1 cellular context compared by ENCODE assay signal in the genomic region with DNA sequence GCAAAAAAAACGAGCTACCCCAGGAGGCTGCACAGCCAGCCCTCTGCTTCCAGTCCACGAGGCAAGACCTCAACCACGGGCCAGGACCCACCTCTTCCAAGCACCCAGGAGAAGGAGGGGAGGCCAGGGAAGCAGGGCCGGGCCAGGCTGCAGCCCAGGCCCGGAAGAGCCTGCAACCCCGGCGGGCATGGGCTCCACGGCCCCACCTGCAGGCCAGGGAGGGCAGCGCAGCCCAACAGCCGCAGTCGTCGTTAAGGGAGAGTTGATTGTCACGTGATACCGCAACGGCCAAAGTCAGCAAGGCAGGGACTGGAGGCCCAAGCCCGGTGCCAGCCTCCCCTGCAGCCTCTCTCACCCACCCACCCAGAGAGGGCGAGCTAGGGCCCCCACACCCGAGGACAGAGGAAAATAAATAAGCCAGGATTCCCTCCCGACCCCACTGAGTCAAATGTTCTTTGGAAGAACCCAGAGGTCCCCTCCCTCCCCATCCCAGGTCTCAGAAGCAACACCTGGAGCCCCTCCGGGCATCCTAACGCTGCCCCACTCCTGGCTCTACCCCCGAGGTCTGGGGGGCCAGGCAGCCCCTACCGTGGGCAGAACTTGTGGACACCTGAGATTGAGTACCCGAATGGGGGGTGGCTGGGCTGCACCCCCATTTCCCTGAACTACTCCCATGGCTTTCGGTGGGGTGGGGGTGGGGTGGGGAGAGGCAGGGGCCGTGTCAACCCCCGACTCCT.
TF ChIP-seq lines count a peak whose summit lies in the region.

No MANE protein-coding gene starts in this region.

TF ChIP-seq in K562, 482 proteins besides CTCF, POLR2A, EP300 and RAD21 (continued from another document and continues in another):
- TF ChIP-seq, protein P1, sequence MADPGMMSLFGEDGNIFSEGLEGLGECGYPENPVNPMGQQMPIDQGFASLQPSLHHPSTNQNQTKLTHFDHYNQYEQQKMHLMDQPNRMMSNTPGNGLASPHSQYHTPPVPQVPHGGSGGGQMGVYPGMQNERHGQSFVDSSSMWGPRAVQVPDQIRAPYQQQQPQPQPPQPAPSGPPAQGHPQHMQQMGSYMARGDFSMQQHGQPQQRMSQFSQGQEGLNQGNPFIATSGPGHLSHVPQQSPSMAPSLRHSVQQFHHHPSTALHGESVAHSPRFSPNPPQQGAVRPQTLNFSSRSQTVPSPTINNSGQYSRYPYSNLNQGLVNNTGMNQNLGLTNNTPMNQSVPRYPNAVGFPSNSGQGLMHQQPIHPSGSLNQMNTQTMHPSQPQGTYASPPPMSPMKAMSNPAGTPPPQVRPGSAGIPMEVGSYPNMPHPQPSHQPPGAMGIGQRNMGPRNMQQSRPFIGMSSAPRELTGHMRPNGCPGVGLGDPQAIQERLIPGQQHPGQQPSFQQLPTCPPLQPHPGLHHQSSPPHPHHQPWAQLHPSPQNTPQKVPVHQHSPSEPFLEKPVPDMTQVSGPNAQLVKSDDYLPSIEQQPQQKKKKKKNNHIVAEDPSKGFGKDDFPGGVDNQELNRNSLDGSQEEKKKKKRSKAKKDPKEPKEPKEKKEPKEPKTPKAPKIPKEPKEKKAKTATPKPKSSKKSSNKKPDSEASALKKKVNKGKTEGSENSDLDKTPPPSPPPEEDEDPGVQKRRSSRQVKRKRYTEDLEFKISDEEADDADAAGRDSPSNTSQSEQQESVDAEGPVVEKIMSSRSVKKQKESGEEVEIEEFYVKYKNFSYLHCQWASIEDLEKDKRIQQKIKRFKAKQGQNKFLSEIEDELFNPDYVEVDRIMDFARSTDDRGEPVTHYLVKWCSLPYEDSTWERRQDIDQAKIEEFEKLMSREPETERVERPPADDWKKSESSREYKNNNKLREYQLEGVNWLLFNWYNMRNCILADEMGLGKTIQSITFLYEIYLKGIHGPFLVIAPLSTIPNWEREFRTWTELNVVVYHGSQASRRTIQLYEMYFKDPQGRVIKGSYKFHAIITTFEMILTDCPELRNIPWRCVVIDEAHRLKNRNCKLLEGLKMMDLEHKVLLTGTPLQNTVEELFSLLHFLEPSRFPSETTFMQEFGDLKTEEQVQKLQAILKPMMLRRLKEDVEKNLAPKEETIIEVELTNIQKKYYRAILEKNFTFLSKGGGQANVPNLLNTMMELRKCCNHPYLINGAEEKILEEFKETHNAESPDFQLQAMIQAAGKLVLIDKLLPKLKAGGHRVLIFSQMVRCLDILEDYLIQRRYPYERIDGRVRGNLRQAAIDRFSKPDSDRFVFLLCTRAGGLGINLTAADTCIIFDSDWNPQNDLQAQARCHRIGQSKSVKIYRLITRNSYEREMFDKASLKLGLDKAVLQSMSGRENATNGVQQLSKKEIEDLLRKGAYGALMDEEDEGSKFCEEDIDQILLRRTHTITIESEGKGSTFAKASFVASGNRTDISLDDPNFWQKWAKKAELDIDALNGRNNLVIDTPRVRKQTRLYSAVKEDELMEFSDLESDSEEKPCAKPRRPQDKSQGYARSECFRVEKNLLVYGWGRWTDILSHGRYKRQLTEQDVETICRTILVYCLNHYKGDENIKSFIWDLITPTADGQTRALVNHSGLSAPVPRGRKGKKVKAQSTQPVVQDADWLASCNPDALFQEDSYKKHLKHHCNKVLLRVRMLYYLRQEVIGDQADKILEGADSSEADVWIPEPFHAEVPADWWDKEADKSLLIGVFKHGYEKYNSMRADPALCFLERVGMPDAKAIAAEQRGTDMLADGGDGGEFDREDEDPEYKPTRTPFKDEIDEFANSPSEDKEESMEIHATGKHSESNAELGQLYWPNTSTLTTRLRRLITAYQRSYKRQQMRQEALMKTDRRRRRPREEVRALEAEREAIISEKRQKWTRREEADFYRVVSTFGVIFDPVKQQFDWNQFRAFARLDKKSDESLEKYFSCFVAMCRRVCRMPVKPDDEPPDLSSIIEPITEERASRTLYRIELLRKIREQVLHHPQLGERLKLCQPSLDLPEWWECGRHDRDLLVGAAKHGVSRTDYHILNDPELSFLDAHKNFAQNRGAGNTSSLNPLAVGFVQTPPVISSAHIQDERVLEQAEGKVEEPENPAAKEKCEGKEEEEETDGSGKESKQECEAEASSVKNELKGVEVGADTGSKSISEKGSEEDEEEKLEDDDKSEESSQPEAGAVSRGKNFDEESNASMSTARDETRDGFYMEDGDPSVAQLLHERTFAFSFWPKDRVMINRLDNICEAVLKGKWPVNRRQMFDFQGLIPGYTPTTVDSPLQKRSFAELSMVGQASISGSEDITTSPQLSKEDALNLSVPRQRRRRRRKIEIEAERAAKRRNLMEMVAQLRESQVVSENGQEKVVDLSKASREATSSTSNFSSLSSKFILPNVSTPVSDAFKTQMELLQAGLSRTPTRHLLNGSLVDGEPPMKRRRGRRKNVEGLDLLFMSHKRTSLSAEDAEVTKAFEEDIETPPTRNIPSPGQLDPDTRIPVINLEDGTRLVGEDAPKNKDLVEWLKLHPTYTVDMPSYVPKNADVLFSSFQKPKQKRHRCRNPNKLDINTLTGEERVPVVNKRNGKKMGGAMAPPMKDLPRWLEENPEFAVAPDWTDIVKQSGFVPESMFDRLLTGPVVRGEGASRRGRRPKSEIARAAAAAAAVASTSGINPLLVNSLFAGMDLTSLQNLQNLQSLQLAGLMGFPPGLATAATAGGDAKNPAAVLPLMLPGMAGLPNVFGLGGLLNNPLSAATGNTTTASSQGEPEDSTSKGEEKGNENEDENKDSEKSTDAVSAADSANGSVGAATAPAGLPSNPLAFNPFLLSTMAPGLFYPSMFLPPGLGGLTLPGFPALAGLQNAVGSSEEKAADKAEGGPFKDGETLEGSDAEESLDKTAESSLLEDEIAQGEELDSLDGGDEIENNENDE (IDR thresholded peaks at IDR 0.05; ENCODE audit: low read depth, low read length), result no peak
- TF ChIP-seq, protein P2, sequence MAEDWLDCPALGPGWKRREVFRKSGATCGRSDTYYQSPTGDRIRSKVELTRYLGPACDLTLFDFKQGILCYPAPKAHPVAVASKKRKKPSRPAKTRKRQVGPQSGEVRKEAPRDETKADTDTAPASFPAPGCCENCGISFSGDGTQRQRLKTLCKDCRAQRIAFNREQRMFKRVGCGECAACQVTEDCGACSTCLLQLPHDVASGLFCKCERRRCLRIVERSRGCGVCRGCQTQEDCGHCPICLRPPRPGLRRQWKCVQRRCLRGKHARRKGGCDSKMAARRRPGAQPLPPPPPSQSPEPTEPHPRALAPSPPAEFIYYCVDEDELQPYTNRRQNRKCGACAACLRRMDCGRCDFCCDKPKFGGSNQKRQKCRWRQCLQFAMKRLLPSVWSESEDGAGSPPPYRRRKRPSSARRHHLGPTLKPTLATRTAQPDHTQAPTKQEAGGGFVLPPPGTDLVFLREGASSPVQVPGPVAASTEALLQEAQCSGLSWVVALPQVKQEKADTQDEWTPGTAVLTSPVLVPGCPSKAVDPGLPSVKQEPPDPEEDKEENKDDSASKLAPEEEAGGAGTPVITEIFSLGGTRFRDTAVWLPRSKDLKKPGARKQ (CRISPR knock-in tag; IDR thresholded peaks at IDR 0.05), result no peak
- TF ChIP-seq, protein P3, sequence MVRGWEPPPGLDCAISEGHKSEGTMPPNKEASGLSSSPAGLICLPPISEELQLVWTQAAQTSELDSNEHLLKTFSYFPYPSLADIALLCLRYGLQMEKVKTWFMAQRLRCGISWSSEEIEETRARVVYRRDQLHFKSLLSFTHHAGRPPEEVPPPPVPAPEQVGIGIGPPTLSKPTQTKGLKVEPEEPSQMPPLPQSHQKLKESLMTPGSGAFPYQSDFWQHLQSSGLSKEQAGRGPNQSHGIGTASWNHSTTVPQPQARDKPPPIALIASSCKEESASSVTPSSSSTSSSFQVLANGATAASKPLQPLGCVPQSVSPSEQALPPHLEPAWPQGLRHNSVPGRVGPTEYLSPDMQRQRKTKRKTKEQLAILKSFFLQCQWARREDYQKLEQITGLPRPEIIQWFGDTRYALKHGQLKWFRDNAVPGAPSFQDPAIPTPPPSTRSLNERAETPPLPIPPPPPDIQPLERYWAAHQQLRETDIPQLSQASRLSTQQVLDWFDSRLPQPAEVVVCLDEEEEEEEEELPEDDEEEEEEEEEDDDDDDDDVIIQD (CRISPR knock-in tag; IDR thresholded peaks at IDR 0.05), result 0 out of 2 replicates have a peak, but pooled peaks have one; percentile 22
- TF ChIP-seq FOXP1 (CRISPR knock-in tag; IDR thresholded peaks at IDR 0.05) (no peak), MAFK (IDR thresholded peaks at IDR 0.05; ENCODE audit: low read length) (no peak), PCBP1 (IDR thresholded peaks at IDR 0.05; ENCODE audit: low read depth, low read length, poor library complexity, severe bottlenecking) (no peak), ZEB2 (IDR thresholded peaks at IDR 0.05) (no peak), BRCA1 (IDR thresholded peaks at IDR 0.05) (no peak), BRCA1 (CRISPR knock-in tag; IDR thresholded peaks at IDR 0.05) (no peak), EHMT2 (IDR thresholded peaks at IDR 0.05) (no peak), GATAD2B (IDR thresholded peaks at IDR 0.05; ENCODE audit: borderline replicate concordance) (no peak), ZNF133 (CRISPR knock-in tag; IDR thresholded peaks at IDR 0.05) (no peak), ZNF695 (CRISPR knock-in tag; IDR thresholded peaks at IDR 0.05) (no peak), SMARCA4 (IDR thresholded peaks at IDR 0.05) (no peak), ZKSCAN3 (CRISPR knock-in tag; IDR thresholded peaks at IDR 0.05) (no peak), ERF (CRISPR knock-in tag; IDR thresholded peaks at IDR 0.05) (no peak; the same call in 1 of the 2 replicates), ZNF75A (CRISPR knock-in tag; IDR thresholded peaks at IDR 0.05) (no peak), ZNF57 (CRISPR knock-in tag; IDR thresholded peaks at IDR 0.05) (no peak), ZNF79 (CRISPR knock-in tag; IDR thresholded peaks at IDR 0.05; ENCODE audit: low read depth) (0 out of 2 replicates have a peak, but pooled peaks have one; percentile 23), RAD51 (IDR thresholded peaks at IDR 0.05; ENCODE audit: borderline replicate concordance, low read depth) (peak; percentile 99), KDM2B (CRISPR knock-in tag; IDR thresholded peaks at IDR 0.05) (peak; percentile 74; the same call in 1 of the 2 replicates), ILK (tag; IDR thresholded peaks at IDR 0.05; ENCODE audit: borderline replicate concordance, low read depth) (no peak), ZC3H8 (IDR thresholded peaks at IDR 0.05) (no peak), PTRF (tag; IDR thresholded peaks at IDR 0.05) (no peak), ZSCAN29 (IDR thresholded peaks at IDR 0.05) (no peak), ARNT (IDR thresholded peaks at IDR 0.05) (no peak), E2F3 (CRISPR knock-in tag; IDR thresholded peaks at IDR 0.05) (0 out of 2 replicates have a peak, but pooled peaks have one; percentile 38), ZNF354B (CRISPR knock-in tag; IDR thresholded peaks at IDR 0.05) (no peak), KLF13 (tag; IDR thresholded peaks at IDR 0.05; ENCODE audit: borderline replicate concordance, low read depth) (no peak), SOX6 (IDR thresholded peaks at IDR 0.05) (peak; percentile 12; the same call in 1 of the 2 replicates), ARID1B (IDR thresholded peaks at IDR 0.05) (peak; percentile 39; the same call in 1 of the 2 replicates), ZNF830 (CRISPR knock-in tag; IDR thresholded peaks at IDR 0.05) (no peak)
- TF ChIP-seq, protein P4, sequence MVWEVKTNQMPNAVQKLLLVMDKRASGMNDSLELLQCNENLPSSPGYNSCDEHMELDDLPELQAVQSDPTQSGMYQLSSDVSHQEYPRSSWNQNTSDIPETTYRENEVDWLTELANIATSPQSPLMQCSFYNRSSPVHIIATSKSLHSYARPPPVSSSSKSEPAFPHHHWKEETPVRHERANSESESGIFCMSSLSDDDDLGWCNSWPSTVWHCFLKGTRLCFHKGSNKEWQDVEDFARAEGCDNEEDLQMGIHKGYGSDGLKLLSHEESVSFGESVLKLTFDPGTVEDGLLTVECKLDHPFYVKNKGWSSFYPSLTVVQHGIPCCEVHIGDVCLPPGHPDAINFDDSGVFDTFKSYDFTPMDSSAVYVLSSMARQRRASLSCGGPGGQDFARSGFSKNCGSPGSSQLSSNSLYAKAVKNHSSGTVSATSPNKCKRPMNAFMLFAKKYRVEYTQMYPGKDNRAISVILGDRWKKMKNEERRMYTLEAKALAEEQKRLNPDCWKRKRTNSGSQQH (CRISPR knock-in tag; IDR thresholded peaks at IDR 0.05), result no peak
- TF ChIP-seq, protein P5, sequence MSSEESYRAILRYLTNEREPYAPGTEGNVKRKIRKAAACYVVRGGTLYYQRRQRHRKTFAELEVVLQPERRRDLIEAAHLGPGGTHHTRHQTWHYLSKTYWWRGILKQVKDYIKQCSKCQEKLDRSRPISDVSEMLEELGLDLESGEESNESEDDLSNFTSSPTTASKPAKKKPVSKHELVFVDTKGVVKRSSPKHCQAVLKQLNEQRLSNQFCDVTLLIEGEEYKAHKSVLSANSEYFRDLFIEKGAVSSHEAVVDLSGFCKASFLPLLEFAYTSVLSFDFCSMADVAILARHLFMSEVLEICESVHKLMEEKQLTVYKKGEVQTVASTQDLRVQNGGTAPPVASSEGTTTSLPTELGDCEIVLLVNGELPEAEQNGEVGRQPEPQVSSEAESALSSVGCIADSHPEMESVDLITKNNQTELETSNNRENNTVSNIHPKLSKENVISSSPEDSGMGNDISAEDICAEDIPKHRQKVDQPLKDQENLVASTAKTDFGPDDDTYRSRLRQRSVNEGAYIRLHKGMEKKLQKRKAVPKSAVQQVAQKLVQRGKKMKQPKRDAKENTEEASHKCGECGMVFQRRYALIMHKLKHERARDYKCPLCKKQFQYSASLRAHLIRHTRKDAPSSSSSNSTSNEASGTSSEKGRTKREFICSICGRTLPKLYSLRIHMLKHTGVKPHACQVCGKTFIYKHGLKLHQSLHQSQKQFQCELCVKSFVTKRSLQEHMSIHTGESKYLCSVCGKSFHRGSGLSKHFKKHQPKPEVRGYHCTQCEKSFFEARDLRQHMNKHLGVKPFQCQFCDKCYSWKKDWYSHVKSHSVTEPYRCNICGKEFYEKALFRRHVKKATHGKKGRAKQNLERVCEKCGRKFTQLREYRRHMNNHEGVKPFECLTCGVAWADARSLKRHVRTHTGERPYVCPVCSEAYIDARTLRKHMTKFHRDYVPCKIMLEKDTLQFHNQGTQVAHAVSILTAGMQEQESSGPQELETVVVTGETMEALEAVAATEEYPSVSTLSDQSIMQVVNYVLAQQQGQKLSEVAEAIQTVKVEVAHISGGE (CRISPR knock-in tag; IDR thresholded peaks at IDR 0.05), result 0 out of 6 replicates have a peak, but pooled peaks of 1 of the 3 experiments have one; percentile 42
- TF ChIP-seq, protein P6, sequence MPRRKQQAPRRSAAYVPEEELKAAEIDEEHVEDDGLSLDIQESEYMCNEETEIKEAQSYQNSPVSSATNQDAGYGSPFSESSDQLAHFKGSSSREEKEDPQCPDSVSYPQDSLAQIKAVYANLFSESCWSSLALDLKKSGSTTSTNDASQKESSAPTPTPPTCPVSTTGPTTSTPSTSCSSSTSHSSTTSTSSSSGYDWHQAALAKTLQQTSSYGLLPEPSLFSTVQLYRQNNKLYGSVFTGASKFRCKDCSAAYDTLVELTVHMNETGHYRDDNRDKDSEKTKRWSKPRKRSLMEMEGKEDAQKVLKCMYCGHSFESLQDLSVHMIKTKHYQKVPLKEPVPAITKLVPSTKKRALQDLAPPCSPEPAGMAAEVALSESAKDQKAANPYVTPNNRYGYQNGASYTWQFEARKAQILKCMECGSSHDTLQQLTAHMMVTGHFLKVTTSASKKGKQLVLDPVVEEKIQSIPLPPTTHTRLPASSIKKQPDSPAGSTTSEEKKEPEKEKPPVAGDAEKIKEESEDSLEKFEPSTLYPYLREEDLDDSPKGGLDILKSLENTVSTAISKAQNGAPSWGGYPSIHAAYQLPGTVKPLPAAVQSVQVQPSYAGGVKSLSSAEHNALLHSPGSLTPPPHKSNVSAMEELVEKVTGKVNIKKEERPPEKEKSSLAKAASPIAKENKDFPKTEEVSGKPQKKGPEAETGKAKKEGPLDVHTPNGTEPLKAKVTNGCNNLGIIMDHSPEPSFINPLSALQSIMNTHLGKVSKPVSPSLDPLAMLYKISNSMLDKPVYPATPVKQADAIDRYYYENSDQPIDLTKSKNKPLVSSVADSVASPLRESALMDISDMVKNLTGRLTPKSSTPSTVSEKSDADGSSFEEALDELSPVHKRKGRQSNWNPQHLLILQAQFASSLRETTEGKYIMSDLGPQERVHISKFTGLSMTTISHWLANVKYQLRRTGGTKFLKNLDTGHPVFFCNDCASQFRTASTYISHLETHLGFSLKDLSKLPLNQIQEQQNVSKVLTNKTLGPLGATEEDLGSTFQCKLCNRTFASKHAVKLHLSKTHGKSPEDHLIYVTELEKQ (CRISPR knock-in tag; IDR thresholded peaks at IDR 0.05), result no peak
